8 cellular contexts compared by ENCODE assay signal in the genomic region with DNA sequence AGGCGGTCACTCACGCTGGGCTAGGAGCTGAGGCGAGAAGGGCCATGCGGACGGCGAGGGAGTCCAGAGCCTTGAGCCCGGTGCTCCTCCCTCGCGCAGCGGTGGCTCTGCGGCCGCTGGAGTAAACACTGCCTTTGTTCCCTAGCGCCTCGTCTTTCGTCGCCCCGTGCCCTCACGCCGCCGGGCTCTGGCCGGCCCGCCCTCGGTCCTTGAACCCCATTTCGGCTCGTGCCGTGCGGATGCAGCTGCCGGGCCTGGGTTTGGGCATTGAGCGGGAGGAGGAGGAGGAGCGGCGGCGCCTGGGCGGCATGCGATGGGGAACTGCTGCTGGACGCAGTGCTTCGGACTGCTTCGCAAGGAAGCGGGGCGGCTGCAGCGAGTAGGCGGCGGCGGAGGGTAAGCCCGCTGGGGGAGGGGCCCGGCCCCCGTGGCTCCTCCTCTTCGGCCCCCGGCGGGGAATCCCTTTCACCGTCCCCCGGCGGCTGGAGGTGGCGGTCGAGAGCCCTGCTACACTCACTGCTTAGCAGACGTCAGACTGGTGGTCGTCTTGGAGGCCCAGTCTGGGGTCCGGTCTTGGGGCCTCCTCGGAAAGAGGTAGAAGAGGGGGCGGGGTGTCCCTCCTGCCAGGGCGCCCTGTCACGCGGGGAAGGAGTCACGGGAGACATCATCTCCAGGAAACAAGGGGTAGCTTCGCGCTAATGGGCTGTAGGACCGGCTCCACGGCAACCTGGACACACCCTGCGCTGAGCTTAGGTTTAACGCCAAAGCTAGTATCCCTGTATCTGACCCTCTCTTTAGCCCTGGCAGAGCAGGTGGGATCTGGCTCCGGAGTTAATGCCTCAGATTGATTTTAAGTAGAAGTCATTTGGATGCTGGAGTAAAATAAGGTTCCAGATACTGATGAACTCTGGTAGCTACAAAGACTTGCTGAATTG. TPM values are rescaled to one million over a fixed set of nuclear protein-coding genes. Genes with fewer than 3 reads are reported as not detected.
A peak's percentile ranks its signal among the peaks of the same experiment; 100 is the strongest.
DNase-seq lines count a peak whose midpoint lies in the region; ATAC-seq and TF ChIP-seq lines count a peak whose summit lies in the region.

A gene with protein sequence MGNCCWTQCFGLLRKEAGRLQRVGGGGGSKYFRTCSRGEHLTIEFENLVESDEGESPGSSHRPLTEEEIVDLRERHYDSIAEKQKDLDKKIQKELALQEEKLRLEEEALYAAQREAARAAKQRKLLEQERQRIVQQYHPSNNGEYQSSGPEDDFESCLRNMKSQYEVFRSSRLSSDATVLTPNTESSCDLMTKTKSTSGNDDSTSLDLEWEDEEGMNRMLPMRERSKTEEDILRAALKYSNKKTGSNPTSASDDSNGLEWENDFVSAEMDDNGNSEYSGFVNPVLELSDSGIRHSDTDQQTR (plus strand): TSS at position 9 of the 935 bp plus-strand sequence. CDS start 305 bp downstream, at position 314.

- H3K27me3 ChIP-seq in kidney epithelial cell (ENCODE audit: control insufficient read depth, insufficient read depth, low read length) = no peaks in the 10 kb centered on the region

- no peaks in the 10 kb centered on the region for H3K36me3 ChIP-seq in kidney epithelial cell (ENCODE audit: control insufficient read depth, insufficient read depth, low read length)

- peak; percentile 63 for DNase-seq in AG10803 (ENCODE audit: low read depth)
- DNase-seq in NCI-H345 (lab: John Stamatoyannopoulos, UW) = peak; percentile 70
- DNase-seq in activated CD4-positive, alpha-beta T cell treated with anti-CD3 and anti-CD28 coated beads for 1 hour = peak; percentile 67
- DNase-seq in cerebellum (ENCODE audit: low spot score) = peak; percentile 74
- no peak for DNase-seq in kidney epithelial cell (ENCODE audit: low read depth)
- peak; percentile 34 to 55 for DNase-seq in stimulated activated CD4-positive, alpha-beta T cell treated with anti-CD3 and anti-CD28 coated beads, Interleukin-1b, Interleukin-23, amount 100 ng/mL, for 1 hour (ENCODE audit: low read depth in 2 of 2)

- TF ChIP-seq CTCF in AG10803 (conservative IDR thresholded peaks at IDR 0.05; ENCODE audit: low read length) = peak; percentile 39
- TF ChIP-seq CTCF in kidney epithelial cell (IDR thresholded peaks at IDR 0.05; ENCODE audit: insufficient read depth, low read length, poor library complexity, severe bottlenecking) = peak; percentile 50

- ATAC-seq in GM18870 (IDR thresholded peaks at IDR 0.05; ENCODE audit: unreplicated experiment) (peak; percentile 41), HG03108 (IDR thresholded peaks at IDR 0.05; ENCODE audit: unreplicated experiment) (peak; percentile 52)

- H3K4me3 ChIP-seq in AG10803 (ENCODE audit: low read length) (peak within 1 kb of the TSS; percentile 85), kidney epithelial cell (ENCODE audit: low read depth, low read length) (peak within 1 kb of the TSS; percentile 94)

RNA-seq across cellular contexts. Expression of the gene that starts here (rescaled TPM):
- total RNA-seq in cerebellum (53.4 TPM), kidney epithelial cell (22.0 and 31.0 TPM in 2 replicates)
